2 cellular contexts compared by ENCODE assay signal in the genomic region with DNA sequence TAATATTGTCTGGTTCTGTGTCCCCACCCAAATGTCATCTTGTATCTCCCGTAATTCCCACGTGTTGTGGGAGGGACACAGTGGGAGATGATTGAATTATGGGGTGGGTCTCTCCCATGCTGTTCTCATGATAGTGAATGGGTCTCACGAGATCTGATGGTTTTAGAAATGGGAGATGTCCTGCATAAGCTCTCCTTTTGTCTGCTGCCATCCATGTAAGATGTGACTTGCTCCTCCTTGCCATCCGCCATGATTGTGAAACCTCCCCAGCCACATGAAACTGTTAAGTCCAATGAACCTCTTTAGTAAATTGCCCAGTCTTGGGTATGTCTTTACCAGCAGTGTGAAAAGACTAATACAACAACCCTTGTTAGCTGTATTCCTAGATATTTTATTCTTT.
A peak's percentile ranks its signal among the peaks of the same experiment; 100 is the strongest.
TF ChIP-seq lines count a peak whose summit lies in the region.

No MANE protein-coding gene starts in this region.

TF ChIP-seq in HepG2, 621 proteins besides CTCF, POLR2A, EP300 and RAD21:
- peak; percentile 39; the same call in 1 of the 2 replicates for TF ChIP-seq ZNF431 (CRISPR knock-in tag; IDR thresholded peaks at IDR 0.05; ENCODE audit: borderline replicate concordance, low read depth)
- TF ChIP-seq HES4 (CRISPR knock-in tag; IDR thresholded peaks at IDR 0.05; ENCODE audit: borderline replicate concordance), result no peak

TF ChIP-seq in K562, 482 proteins besides CTCF, POLR2A, EP300 and RAD21:
- TF ChIP-seq BRF2 (IDR thresholded peaks at IDR 0.05; ENCODE audit: borderline replicate concordance, insufficient read depth, insufficient read length), result no peak
- no peak for TF ChIP-seq ZEB2 (IDR thresholded peaks at IDR 0.05)
- peak; percentile 98 for TF ChIP-seq ZNF431 (CRISPR knock-in tag; IDR thresholded peaks at IDR 0.05)
